ENCODE assay signal across 9 cellular contexts in the genomic region with DNA sequence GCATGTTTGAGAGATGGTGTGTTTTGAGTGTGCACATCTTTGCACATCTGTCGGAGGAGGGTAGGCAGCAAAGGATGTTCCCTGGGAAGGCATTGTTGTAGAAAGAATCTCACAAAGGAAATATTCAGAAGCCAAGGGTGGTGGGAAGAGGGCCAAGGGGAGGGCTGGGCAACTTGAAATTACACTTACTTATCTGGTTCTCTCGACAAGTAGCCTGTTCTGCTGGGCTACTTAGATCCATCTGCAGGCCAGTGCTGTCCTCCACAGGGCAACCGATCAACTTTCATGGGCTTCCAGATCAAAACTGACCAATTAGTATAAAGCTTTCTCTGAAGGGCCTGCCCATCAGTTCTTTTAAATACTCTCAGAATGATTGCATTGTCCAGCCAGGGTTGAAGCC.
DNase-seq lines count a peak whose midpoint lies in the region; TF ChIP-seq lines count a peak whose summit lies in the region.
"Had no signal": no experiment of that assay in that cellular context is flagged by ENCODE, and none has a peak within 500 bp of the region (broad histone marks: within the 10 kb centered on the region; RNA-seq: fewer than 3 reads in every experiment).

No MANE protein-coding gene starts in this region.

- TF ChIP-seq CTCF in AG10803 (conservative IDR thresholded peaks at IDR 0.05; ENCODE audit: low read length): peak; percentile 26
- TF ChIP-seq CTCF in astrocyte of the spinal cord (IDR thresholded peaks at IDR 0.05; ENCODE audit: low read depth, low read length): peak; percentile 15

- H3K36me3 ChIP-seq in mesendoderm (ENCODE audit: control insufficient read depth, insufficient read depth, low read length): no peaks in the 10 kb centered on the region
- H3K36me3 ChIP-seq: BLaER1 treated with 17β-estradiol and CSF1 and Interleukin-3, amounts not matched to agents 10 nM and 100 nM had no signal

- H3K4me3 ChIP-seq in AG10803 (ENCODE audit: low read length): no peak overlapping the region
- no peak overlapping the region for H3K4me3 ChIP-seq in astrocyte of the spinal cord (ENCODE audit: low read depth, low read length)
- no peak overlapping the region for H3K4me3 ChIP-seq in mesendoderm (ENCODE audit: low read length)
- H3K4me3 ChIP-seq: BLaER1 treated with 17β-estradiol and CSF1 and Interleukin-3, amounts not matched to agents 10 nM and 100 nM had no signal

- H3K4me1 ChIP-seq in mesendoderm (ENCODE audit: control insufficient read depth, low read depth, low read length): no peaks in the 10 kb centered on the region

- peak; percentile 21 for DNase-seq in AG10803 (ENCODE audit: low read depth)
- peak; percentile 33 for DNase-seq in M059J (ENCODE audit: low read depth)
- peak; percentile 14 for DNase-seq in astrocyte of the spinal cord (ENCODE audit: low read depth, low spot score)
- peak; percentile 6 for DNase-seq in mesendoderm
- DNase-seq in amygdala (lab: John Stamatoyannopoulos, UW): no peak
- DNase-seq in DMS 273 (lab: John Stamatoyannopoulos, UW; ENCODE audit: unreplicated experiment): no peak
- DNase-seq in activated CD4-positive, CD25-positive, alpha-beta regulatory T cell treated with anti-CD3 and anti-CD28 coated beads, Interleukin-2, amount 50 U/mL, for 72 hours: no peak
- DNase-seq: NCI-H1048 had no signal

- H3K9ac ChIP-seq in mesendoderm (ENCODE audit: low read length): no peak overlapping the region
- H3K9ac ChIP-seq: BLaER1 treated with 17β-estradiol and CSF1 and Interleukin-3, amounts not matched to agents 10 nM and 100 nM had no signal

- no peak overlapping the region for H2BK120ac ChIP-seq in mesendoderm (ENCODE audit: low read depth, low read length)

- H2AK5ac ChIP-seq in mesendoderm (ENCODE audit: low read length): no peak overlapping the region

- H3K23ac ChIP-seq in mesendoderm (ENCODE audit: low read length): no peak overlapping the region

- no peak overlapping the region for H3K4me2 ChIP-seq in mesendoderm (ENCODE audit: low read length)
- H3K4me2 ChIP-seq: BLaER1 treated with 17β-estradiol and CSF1 and Interleukin-3, amounts not matched to agents 10 nM and 100 nM had no signal

- no peak overlapping the region for H3K4ac ChIP-seq in mesendoderm (ENCODE audit: low read depth, low read length)

- no peak overlapping the region for H3K27ac ChIP-seq in mesendoderm (ENCODE audit: low read depth, low read length)
- H3K27ac ChIP-seq: BLaER1 treated with 17β-estradiol and CSF1 and Interleukin-3, amounts not matched to agents 10 nM and 100 nM had no signal

- no peaks in the 10 kb centered on the region for H3K79me1 ChIP-seq in mesendoderm (ENCODE audit: low read length)

- no peaks in the 10 kb centered on the region for H3K79me2 ChIP-seq in mesendoderm (ENCODE audit: control insufficient read depth, insufficient read depth, low read length)

- no peaks in the 10 kb centered on the region for H3K27me3 ChIP-seq in mesendoderm (ENCODE audit: insufficient read depth, low read length, poor library complexity)
- H3K27me3 ChIP-seq: BLaER1 treated with 17β-estradiol and CSF1 and Interleukin-3, amounts not matched to agents 10 nM and 100 nM had no signal

- in situ Hi-C loops in astrocyte of the spinal cord (cut with HindIII; ENCODE audit: low sequenced_read_pairs): no loop called here

- H3K56ac ChIP-seq in mesendoderm (ENCODE audit: low read length): no peak overlapping the region

- no peak overlapping the region for H3K18ac ChIP-seq in mesendoderm (ENCODE audit: low read length)

- no peak overlapping the region for H4K5ac ChIP-seq in mesendoderm (ENCODE audit: low read length)

- H2BK5ac ChIP-seq in mesendoderm (ENCODE audit: low read length): no peak overlapping the region

- no peak overlapping the region for H4K8ac ChIP-seq in mesendoderm (ENCODE audit: low read depth, low read length)

- H2BK15ac ChIP-seq in mesendoderm (replicated peaks; ENCODE audit: low read depth): no peak overlapping the region

- WGBS in mesendoderm (ENCODE audit: extremely low coverage, insufficient coverage, low lambda C conversion rate): no CpG with 5 or more reads among the region's 3 CpGs

Comparison
In these comparisons a context has a peak if more than half of its experiments do, and no peak if none do; other contexts are left out.
1. DNase-seq: peak in AG10803 (single experiment), M059J (single experiment), astrocyte of the spinal cord (single experiment) and mesendoderm (single experiment); none in amygdala (0 of 56), DMS 273 (single experiment) and activated CD4-positive, CD25-positive, alpha-beta regulatory T cell treated with anti-CD3 and anti-CD28 coated beads, Interleukin-2, amount 50 U/mL, for 72 hours (single experiment).